8 cellular contexts compared by ENCODE assay signal in the genomic region with DNA sequence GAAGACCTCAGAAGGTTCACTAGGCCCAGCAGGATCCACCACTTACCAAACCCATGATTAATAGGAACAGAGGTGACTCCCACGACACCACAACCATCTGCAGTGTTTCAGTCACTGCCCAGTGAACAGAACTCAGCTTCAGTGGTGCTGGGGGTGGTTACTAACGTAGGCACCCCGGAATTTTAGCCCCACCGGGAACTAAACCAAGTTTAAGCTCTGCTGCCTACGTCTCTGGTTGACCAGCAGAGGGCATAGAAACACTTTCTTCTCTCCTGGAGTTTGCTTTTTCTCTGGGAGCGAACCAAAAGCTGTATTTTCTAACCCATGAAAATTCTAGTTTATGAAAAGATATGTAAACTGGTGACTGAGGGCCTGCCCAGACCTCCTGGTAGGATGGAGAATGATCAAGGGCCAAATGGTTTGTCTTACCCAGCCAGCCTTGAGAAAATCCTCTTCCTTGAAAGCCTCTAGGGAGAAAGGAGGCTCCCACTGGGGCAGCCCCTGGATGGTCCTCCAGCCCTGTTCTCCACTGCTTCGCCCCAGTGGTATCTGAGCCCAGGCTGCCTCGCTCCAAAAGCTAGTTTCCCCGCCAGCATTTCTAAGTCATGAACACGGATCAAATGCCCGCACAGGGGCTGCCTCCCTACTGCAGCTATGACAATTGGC.
DNase-seq lines count a peak whose midpoint lies in the region.

No MANE protein-coding gene starts in this region.

- H3K4me3 Mint-ChIP-seq in T-helper 1 cell treated with Interleukin-12 subunit alpha and Interleukin-12 subunit beta and Interleukin-4 antibody, amounts not matched to agents 30 μg/mL and 1 μg/mL, for 36 hours = no peak overlapping the region

- H3K4me3 ChIP-seq in skeletal muscle satellite cell (ENCODE audit: low read length) = no peak overlapping the region

- no peaks in the 10 kb centered on the region for H3K36me3 ChIP-seq in skeletal muscle satellite cell (ENCODE audit: insufficient read depth, low read length)

- peaks cover 11% of the 10 kb centered on the region for H3K27me3 Mint-ChIP-seq in T-helper 1 cell treated with Interleukin-12 subunit alpha and Interleukin-12 subunit beta and Interleukin-4 antibody, amounts not matched to agents 30 μg/mL and 1 μg/mL, for 36 hours (ENCODE audit: low read depth)

- H3K27ac Mint-ChIP-seq in T-helper 1 cell treated with Interleukin-12 subunit alpha and Interleukin-12 subunit beta and Interleukin-4 antibody, amounts not matched to agents 30 μg/mL and 1 μg/mL, for 36 hours = peak overlapping the region; percentile 33

- H3K9me3 ChIP-seq in skeletal muscle satellite cell (replicated peaks; ENCODE audit: low read length) = no peaks in the 10 kb centered on the region

- H3K27me3 ChIP-seq in skeletal muscle satellite cell (ENCODE audit: control insufficient read depth, insufficient read depth, low read length) = peaks cover 31% of the 10 kb centered on the region

- H3K4me2 ChIP-seq in skeletal muscle satellite cell (ENCODE audit: low read length) = no peak overlapping the region

- H3K4me1 Mint-ChIP-seq in T-helper 1 cell treated with Interleukin-12 subunit alpha and Interleukin-12 subunit beta and Interleukin-4 antibody, amounts not matched to agents 30 μg/mL and 1 μg/mL, for 36 hours (ENCODE audit: low read depth) = peaks cover 55% of the 10 kb centered on the region

- peak overlapping the region; percentile 28 for H3K9ac ChIP-seq in skeletal muscle satellite cell (ENCODE audit: low read depth, low read length)

- H3K36me3 Mint-ChIP-seq in T-helper 1 cell treated with Interleukin-12 subunit alpha and Interleukin-12 subunit beta and Interleukin-4 antibody, amounts not matched to agents 30 μg/mL and 1 μg/mL, for 36 hours (ENCODE audit: low read depth) = peaks cover 14% of the 10 kb centered on the region

- DNase-seq in COR-L47 (lab: John Stamatoyannopoulos, UW) (peak; percentile 2), HCEC 1CT (peak; percentile 74), globus pallidus (ENCODE audit: low spot score) (peak; percentile 23), putamen (ENCODE audit: low spot score) (no peak), GF-D8 (lab: John Stamatoyannopoulos, UW) (no peak)
- DNase-seq in stimulated activated naive CD4-positive, alpha-beta T cell (lab: John Stamatoyannopoulos, UW) = no peak

- peaks cover 10% of the 10 kb centered on the region for H3K4me1 ChIP-seq in skeletal muscle satellite cell (ENCODE audit: control insufficient read depth, insufficient read depth, low read length)

- no peaks in the 10 kb centered on the region for H3K9me3 Mint-ChIP-seq in T-helper 1 cell treated with Interleukin-12 subunit alpha and Interleukin-12 subunit beta and Interleukin-4 antibody, amounts not matched to agents 30 μg/mL and 1 μg/mL, for 36 hours

Comparison
In these comparisons a context has a peak if more than half of its experiments do, and no peak if none do; other contexts are left out.
1. DNase-seq: peak in COR-L47 (single experiment), HCEC 1CT (single experiment) and globus pallidus (single experiment); none in putamen (single experiment), stimulated activated naive CD4-positive, alpha-beta T cell (0 of 6) and GF-D8 (single experiment).